19 cellular contexts compared by ENCODE assay signal in genomic region chr12:69935651-69936100, GRCh38.
A peak's percentile ranks its signal among the peaks of the same experiment; 100 is the strongest.
DNase-seq lines count a peak whose midpoint lies in the region; ATAC-seq and TF ChIP-seq lines count a peak whose summit lies in the region.
"Had no signal": no experiment of that assay in that cellular context is flagged by ENCODE, and none has a peak within 500 bp of the region (broad histone marks: within the 10 kb centered on the region; RNA-seq: fewer than 3 reads in every experiment).

No MANE protein-coding gene starts in this region.

- dilution Hi-C loops in mammary epithelial cell (cut with HindIII; ENCODE audit: low sequenced_read_pairs): no loop called here

- H3K36me3 Mint-ChIP-seq in MCF 10A (ENCODE audit: insufficient read depth, unreplicated experiment): no peaks in the 10 kb centered on the region
- H3K36me3 Mint-ChIP-seq in stimulated activated effector memory CD8-positive, alpha-beta T cell treated with anti-CD3 and anti-CD28 coated beads, Interleukin-12 subunit alpha, Interleukin-12 subunit beta, amount 100 ng/mL, for 72 hours: no peaks in the 10 kb centered on the region
- H3K36me3 Mint-ChIP-seq: activated naive CD8-positive, alpha-beta T cell had no signal

- no peak overlapping the region for H2BK5ac ChIP-seq in mesenchymal stem cell (ENCODE audit: low read depth, low read length, poor library complexity, severe bottlenecking)

- H3K4me3 Mint-ChIP-seq in MCF 10A (ENCODE audit: unreplicated experiment): no peak overlapping the region
- H3K4me3 Mint-ChIP-seq in stimulated activated effector memory CD8-positive, alpha-beta T cell treated with anti-CD3 and anti-CD28 coated beads, Interleukin-12 subunit alpha, Interleukin-12 subunit beta, amount 100 ng/mL, for 72 hours: no peak overlapping the region
- H3K4me3 Mint-ChIP-seq: activated B cell treated with CpG ODN at 0.5 μM for 24 hours; activated naive CD8-positive, alpha-beta T cell had no signal

- in situ Hi-C loops in T47D (cut with HindIII; ENCODE audit: low pct_unique_long_range_greater_than_20kb, low sequenced_read_pairs) (no loop called here), mammary epithelial cell (cut with MboI; ENCODE audit: low sequenced_read_pairs in 2 of 2) (no loop called here)

- no peak overlapping the region for H3K27ac Mint-ChIP-seq in MCF 10A (ENCODE audit: low read depth, unreplicated experiment)
- no peak overlapping the region for H3K27ac Mint-ChIP-seq in stimulated activated effector memory CD8-positive, alpha-beta T cell treated with anti-CD3 and anti-CD28 coated beads, Interleukin-12 subunit alpha, Interleukin-12 subunit beta, amount 100 ng/mL, for 72 hours
- H3K27ac Mint-ChIP-seq: activated B cell treated with CpG ODN at 0.5 μM for 24 hours; activated naive CD8-positive, alpha-beta T cell had no signal

- intact Hi-C loops in MCF 10A (cut with micrococcal nuclease): no loop called here
- intact Hi-C loops in mammary epithelial cell (cut with micrococcal nuclease): no loop called here
- intact Hi-C loops in lower lobe of right lung (cut with DNase I): no loop called here
- intact Hi-C loops in upper lobe of right lung (cut with DNase I): no loop called here

- H4K91ac ChIP-seq in mesenchymal stem cell (ENCODE audit: low read length): no peak overlapping the region

- no peak overlapping the region for H4K8ac ChIP-seq in mesenchymal stem cell (ENCODE audit: low read length)

- no peak overlapping the region for H2AK5ac ChIP-seq in mesenchymal stem cell (ENCODE audit: low read length, severe bottlenecking)

- BruUV-seq in MCF 10A (replicated peaks; lab: Mats Ljungman, UMichigan) (no TSS peak), mammary epithelial cell (replicated peaks; lab: Mats Ljungman, UMichigan) (no TSS peak)

- H3K9me3 Mint-ChIP-seq in MCF 10A (ENCODE audit: unreplicated experiment): no peaks in the 10 kb centered on the region
- H3K9me3 Mint-ChIP-seq in stimulated activated effector memory CD8-positive, alpha-beta T cell treated with anti-CD3 and anti-CD28 coated beads, Interleukin-12 subunit alpha, Interleukin-12 subunit beta, amount 100 ng/mL, for 72 hours: no peaks in the 10 kb centered on the region
- H3K9me3 Mint-ChIP-seq: activated B cell treated with CpG ODN at 0.5 μM for 24 hours had no signal

- H3K4me1 ChIP-seq in mammary epithelial cell (ENCODE audit: insufficient read depth, low read length) (peaks cover 10% of the 10 kb centered on the region), lower lobe of right lung (peaks cover 10% of the 10 kb centered on the region), upper lobe of right lung (peaks cover 8% of the 10 kb centered on the region), mesenchymal stem cell (ENCODE audit: control insufficient read depth, insufficient read depth, low read depth, low read length) (peaks cover 2% of the 10 kb centered on the region)
- H3K4me1 ChIP-seq: SJCRH30 had no signal

- no peaks in the 10 kb centered on the region for H4K20me1 ChIP-seq in mammary epithelial cell (ENCODE audit: insufficient read depth, low read length)

- H3K4ac ChIP-seq in mesenchymal stem cell (ENCODE audit: low read depth in 1 of 2, low read length in 2 of 2): no peak overlapping the region

- no peak overlapping the region for H2BK15ac ChIP-seq in mesenchymal stem cell (ENCODE audit: low read depth, poor library complexity, severe bottlenecking)

- H3K14ac ChIP-seq in mesenchymal stem cell (ENCODE audit: low read length in 2 of 2): no peak overlapping the region

- H2BK120ac ChIP-seq in mesenchymal stem cell (ENCODE audit: low read depth, low read length): no peak overlapping the region

- H3K9me3 ChIP-seq in mammary epithelial cell (replicated peaks; ENCODE audit: insufficient read depth, low read length): no peaks in the 10 kb centered on the region
- H3K9me3 ChIP-seq in lower lobe of right lung: no peaks in the 10 kb centered on the region
- H3K9me3 ChIP-seq in upper lobe of right lung: no peaks in the 10 kb centered on the region
- H3K9me3 ChIP-seq in mesenchymal stem cell (ENCODE audit: control insufficient read depth, low read length): no peaks in the 10 kb centered on the region
- H3K9me3 ChIP-seq: HAP-1, neutrophil, SJCRH30 had no signal

- ATAC-seq in lower lobe of right lung (peak; percentile 41 to 53), upper lobe of right lung (peak; percentile 37)
- ATAC-seq in stimulated activated effector memory CD8-positive, alpha-beta T cell treated with anti-CD3 and anti-CD28 coated beads, Interleukin-12 subunit alpha, Interleukin-12 subunit beta, amount 100 ng/mL, for 72 hours: no peak
- ATAC-seq: left ventricle myocardium superior had no signal

- H3K4me3 ChIP-seq in mammary epithelial cell (replicated peaks in 1 of 3; ENCODE audit: insufficient read depth in 1 of 3, low read depth in 2 of 3, low read length in 3 of 3): no peak overlapping the region
- no peak overlapping the region for H3K4me3 ChIP-seq in lower lobe of right lung
- no peak overlapping the region for H3K4me3 ChIP-seq in upper lobe of right lung
- H3K4me3 ChIP-seq in mesenchymal stem cell (ENCODE audit: insufficient read depth in 1 of 2, low read depth in 1 of 2, low read length in 2 of 2): no peak overlapping the region
- H3K4me3 ChIP-seq: HAP-1, SJCRH30, smooth muscle cell had no signal

- H3K4me1 Mint-ChIP-seq in MCF 10A (ENCODE audit: insufficient read depth, unreplicated experiment): no peaks in the 10 kb centered on the region
- no peaks in the 10 kb centered on the region for H3K4me1 Mint-ChIP-seq in stimulated activated effector memory CD8-positive, alpha-beta T cell treated with anti-CD3 and anti-CD28 coated beads, Interleukin-12 subunit alpha, Interleukin-12 subunit beta, amount 100 ng/mL, for 72 hours
- H3K4me1 Mint-ChIP-seq: activated B cell treated with CpG ODN at 0.5 μM for 24 hours had no signal

- H3K9ac ChIP-seq in mammary epithelial cell (ENCODE audit: insufficient read depth, low read length): no peak overlapping the region
- no peak overlapping the region for H3K9ac ChIP-seq in mesenchymal stem cell (ENCODE audit: low read length)

- H3K4me2 ChIP-seq in mammary epithelial cell (ENCODE audit: insufficient read depth, low read depth, low read length): no peak overlapping the region
- no peak overlapping the region for H3K4me2 ChIP-seq in mesenchymal stem cell (ENCODE audit: low read length, poor library complexity, severe bottlenecking)
- H3K4me2 ChIP-seq: smooth muscle cell had no signal

- H2AFZ ChIP-seq in mammary epithelial cell (ENCODE audit: low read depth, low read length): peak overlapping the region; percentile 65
- H2AFZ ChIP-seq in mesenchymal stem cell (ENCODE audit: low read depth, low read length): no peak overlapping the region

- no peak overlapping the region for H3K18ac ChIP-seq in mesenchymal stem cell (ENCODE audit: low read depth in 1 of 2, low read length in 2 of 2)

- H3K36me3 ChIP-seq in mammary epithelial cell (ENCODE audit: insufficient read depth, low read length) (no peaks in the 10 kb centered on the region), lower lobe of right lung (no peaks in the 10 kb centered on the region), upper lobe of right lung (no peaks in the 10 kb centered on the region), mesenchymal stem cell (ENCODE audit: control insufficient read depth in 1 of 2, insufficient read depth in 2 of 2, low read depth in 1 of 2, low read length in 2 of 2) (no peaks in the 10 kb centered on the region)
- H3K36me3 ChIP-seq: HAP-1, neutrophil, SJCRH30 had no signal

- TF ChIP-seq CTCF in MCF 10A (IDR thresholded peaks at IDR 0.05; ENCODE audit: unreplicated experiment) (no peak), mammary epithelial cell (conservative IDR thresholded peaks at IDR 0.05 in 1 of 2, IDR thresholded peaks at IDR 0.05 in 1 of 2; ENCODE audit: extremely low read depth in 1 of 2, insufficient read depth in 1 of 2, low read depth in 1 of 2, low read length in 2 of 2) (no peak), lower lobe of right lung (IDR thresholded peaks at IDR 0.05) (no peak), upper lobe of right lung (IDR thresholded peaks at IDR 0.05) (no peak)

- no peak overlapping the region for H2BK12ac ChIP-seq in mesenchymal stem cell (ENCODE audit: low read length in 2 of 2)

- no peaks in the 10 kb centered on the region for H3K27me3 Mint-ChIP-seq in MCF 10A (ENCODE audit: insufficient read depth, unreplicated experiment)

- POLR2A ChIA-PET in MCF 10A (lab: Yijun Ruan, JAX): no interaction called here

- no peaks in the 10 kb centered on the region for H3K79me1 ChIP-seq in mesenchymal stem cell (replicated peaks; ENCODE audit: low read length, poor library complexity, severe bottlenecking)

- no peak overlapping the region for H3K23ac ChIP-seq in mesenchymal stem cell (ENCODE audit: low read length in 2 of 2)

- WGBS in mammary epithelial cell (ENCODE audit: low coverage, missing lambda C conversion rate): 9% methylated on average over 5 of the region's 5 CpGs
- 91% methylated on average over 4 of the region's 5 CpGs for WGBS in mesenchymal stem cell

- H3K27ac ChIP-seq in mammary epithelial cell (ENCODE audit: insufficient read depth, low read depth, low read length) (no peak overlapping the region), lower lobe of right lung (peak overlapping the region; percentile 9), upper lobe of right lung (no peak overlapping the region), mesenchymal stem cell (ENCODE audit: low read length, poor library complexity, severe bottlenecking) (no peak overlapping the region)
- H3K27ac ChIP-seq: neutrophil, SJCRH30 had no signal

- no peaks in the 10 kb centered on the region for H3K79me2 ChIP-seq in mammary epithelial cell (ENCODE audit: insufficient read depth, low read length)

- H3K27me3 ChIP-seq in mammary epithelial cell (ENCODE audit: insufficient read depth, low read length): no peaks in the 10 kb centered on the region
- no peaks in the 10 kb centered on the region for H3K27me3 ChIP-seq in lower lobe of right lung (ENCODE audit: low read depth)
- no peaks in the 10 kb centered on the region for H3K27me3 ChIP-seq in upper lobe of right lung
- H3K27me3 ChIP-seq in mesenchymal stem cell (ENCODE audit: control insufficient read depth in 1 of 2, insufficient read depth in 1 of 2, low read length in 2 of 2): peaks cover 0 to 8% of the 10 kb centered on the region in 2 experiments
- H3K27me3 ChIP-seq: neutrophil, SJCRH30 had no signal

- DNase-seq in T47D (ENCODE audit: low read depth in 1 of 2, low spot score in 1 of 2) (peak; percentile 48 to 91), MCF 10A (ENCODE audit: unreplicated experiment) (no peak), mammary epithelial cell (no peak), lower lobe of right lung (no peak), upper lobe of right lung (no peak), NCI-H1105 treated with DMSO at 0.1 percent for 48 hours (lab: John Stamatoyannopoulos, UW) (no peak), mesenchymal stem cell (no peak)
- no peak for DNase-seq in stimulated activated effector memory CD8-positive, alpha-beta T cell treated with anti-CD3 and anti-CD28 coated beads, Interleukin-12 subunit alpha, Interleukin-12 subunit beta, amount 100 ng/mL, for 72 hours (ENCODE audit: low spot score in 2 of 2)
- DNase-seq: activated B cell treated with CpG ODN at 0.5 μM for 24 hours; activated CD8-positive, alpha-beta memory T cell treated with anti-CD3 and anti-CD28 coated beads, Interleukin-2, amount 50 U/mL, for 4 hours; KG1; left ventricle myocardium superior; NCI-H1436 treated with DMSO at 0.1 percent for 48 hours; NCI-H510A treated with DMSO at 0.1 percent for 48 hours; SJCRH30 had no signal

- CTCF ChIA-PET in MCF 10A (lab: Yijun Ruan, JAX) (no interaction called here), mammary epithelial cell (lab: Charles Lee; ENCODE audit: low non-redundant PET) (interaction anchor here (0.9 kb wide), 1 partner anchor 35 kb away, joined by 6 read pairs; no protein-coding TSS in a partner anchor)

Comparison
In these comparisons a context has a peak if more than half of its experiments do, and no peak if none do; other contexts are left out.
1. DNase-seq: peak in T47D (2 of 2); none in MCF 10A (single experiment), mammary epithelial cell (single experiment), lower lobe of right lung (single experiment), upper lobe of right lung (single experiment), stimulated activated effector memory CD8-positive, alpha-beta T cell treated with anti-CD3 and anti-CD28 coated beads, Interleukin-12 subunit alpha, Interleukin-12 subunit beta, amount 100 ng/mL, for 72 hours (0 of 2), NCI-H1105 treated with DMSO at 0.1 percent for 48 hours (single experiment) and mesenchymal stem cell (single experiment).